12 cellular contexts compared by ENCODE assay signal in the genomic region with DNA sequence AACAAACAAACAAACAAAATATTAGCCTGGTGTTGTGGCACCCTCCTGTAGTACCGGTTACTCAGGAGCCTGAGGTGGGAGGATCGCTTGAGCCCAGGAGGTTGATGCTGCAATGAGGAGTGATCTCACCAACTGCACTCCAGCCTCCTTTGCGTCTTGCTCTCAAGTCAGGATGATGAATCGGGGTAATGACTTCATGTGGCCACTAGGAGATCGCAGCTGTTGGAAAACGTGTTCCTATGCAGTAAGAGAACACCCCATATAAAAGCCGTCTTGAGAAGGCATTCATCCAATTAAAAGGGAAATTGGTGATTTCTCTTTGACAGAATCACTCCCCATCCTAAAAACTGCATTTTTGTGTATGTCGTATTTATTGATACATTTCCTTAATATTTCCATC. TPM values are rescaled to one million over a fixed set of nuclear protein-coding genes. Genes with fewer than 3 reads are reported as not detected.
DNase-seq lines count a peak whose midpoint lies in the region; ATAC-seq and TF ChIP-seq lines count a peak whose summit lies in the region.
"Had no signal": no experiment of that assay in that cellular context is flagged by ENCODE, and none has a peak within 500 bp of the region (broad histone marks: within the 10 kb centered on the region; RNA-seq: fewer than 3 reads in every experiment).

No MANE protein-coding gene starts in this region.

- H3K27me3 Mint-ChIP-seq in WTC11 (ENCODE audit: low read depth), result no peaks in the 10 kb centered on the region
- H3K27me3 Mint-ChIP-seq: activated naive CD8-positive, alpha-beta T cell; T-helper 17 cell had no signal

- H3K9me3 Mint-ChIP-seq in WTC11, result no peaks in the 10 kb centered on the region
- H3K9me3 Mint-ChIP-seq: stimulated activated effector memory CD8-positive, alpha-beta T cell treated with anti-CD3 and anti-CD28 coated beads, Interleukin-12 subunit alpha, Interleukin-12 subunit beta, amount 100 ng/mL, for 72 hours had no signal

- CTCF ChIA-PET in WTC11 (lab: Charles Lee), result interaction anchor here (1.5 kb wide), 1 partner anchor 376 kb away, joined by 3 read pairs; no protein-coding TSS in a partner anchor

- POLR2A ChIA-PET in WTC11 (lab: Charles Lee), result no interaction called here

- peak; percentile 78 for ATAC-seq in WTC11
- peak; percentile 50 for ATAC-seq in mucosa of descending colon
- ATAC-seq: gastroesophageal sphincter; stimulated activated effector memory CD8-positive, alpha-beta T cell treated with anti-CD3 and anti-CD28 coated beads, Interleukin-12 subunit alpha, Interleukin-12 subunit beta, amount 100 ng/mL, for 72 hours; T-helper 17 cell had no signal

- no peak overlapping the region for H3K4me3 Mint-ChIP-seq in WTC11
- H3K4me3 Mint-ChIP-seq: activated naive CD8-positive, alpha-beta T cell; stimulated activated effector memory CD8-positive, alpha-beta T cell treated with anti-CD3 and anti-CD28 coated beads, Interleukin-12 subunit alpha, Interleukin-12 subunit beta, amount 100 ng/mL, for 72 hours; T-helper 17 cell had no signal

- in situ Hi-C loops in G401 (cut with HindIII; ENCODE audit: low sequenced_read_pairs), result no loop called here

- no peaks in the 10 kb centered on the region for H3K36me3 ChIP-seq in mucosa of descending colon (ENCODE audit: low read depth)
- H3K36me3 ChIP-seq: gastroesophageal sphincter had no signal

- no peaks in the 10 kb centered on the region for H3K36me3 Mint-ChIP-seq in WTC11
- H3K36me3 Mint-ChIP-seq: activated naive CD8-positive, alpha-beta T cell; stimulated activated effector memory CD8-positive, alpha-beta T cell treated with anti-CD3 and anti-CD28 coated beads, Interleukin-12 subunit alpha, Interleukin-12 subunit beta, amount 100 ng/mL, for 72 hours had no signal

- no peaks in the 10 kb centered on the region for H3K4me1 Mint-ChIP-seq in WTC11
- H3K4me1 Mint-ChIP-seq: stimulated activated effector memory CD8-positive, alpha-beta T cell treated with anti-CD3 and anti-CD28 coated beads, Interleukin-12 subunit alpha, Interleukin-12 subunit beta, amount 100 ng/mL, for 72 hours; T-helper 17 cell had no signal

- no peak overlapping the region for H3K4me3 ChIP-seq in mucosa of descending colon
- H3K4me3 ChIP-seq: gastroesophageal sphincter had no signal

- peak; percentile 35; the same call in 1 of the 2 replicates for TF ChIP-seq CTCF in WTC11 (IDR thresholded peaks at IDR 0.05)
- no peak for TF ChIP-seq CTCF in mucosa of descending colon (IDR thresholded peaks at IDR 0.05)

- peak; percentile 2 for DNase-seq in G401 (ENCODE audit: low spot score)
- DNase-seq in HuH-7 (ENCODE audit: low spot score), result peak; percentile 29
- peak; percentile 34 for DNase-seq in WTC11 (ENCODE audit: low spot score)
- DNase-seq in mucosa of descending colon, result peak in 1 of 3 donors; percentile 14
- no peak for DNase-seq in GM19240 (ENCODE audit: insufficient read length, low spot score)
- DNase-seq in NCI-H1092 treated with DMSO at 0.1 percent for 48 hours (lab: John Stamatoyannopoulos, UW), result no peak
- no peak for DNase-seq in stimulated activated naive CD4-positive, alpha-beta T cell treated with Interleukin-2 at 50 U/mL for 16 hours (lab: John Stamatoyannopoulos, UW)
- DNase-seq: T-helper 17 cell had no signal

- intact Hi-C loops in mucosa of descending colon (cut with DNase I, micrococcal nuclease), result no loop called here

- no peak overlapping the region for H3K27ac Mint-ChIP-seq in WTC11
- H3K27ac Mint-ChIP-seq: activated naive CD8-positive, alpha-beta T cell; stimulated activated effector memory CD8-positive, alpha-beta T cell treated with anti-CD3 and anti-CD28 coated beads, Interleukin-12 subunit alpha, Interleukin-12 subunit beta, amount 100 ng/mL, for 72 hours; T-helper 17 cell had no signal

- H3K9me3 ChIP-seq in mucosa of descending colon, result no peaks in the 10 kb centered on the region
- H3K9me3 ChIP-seq: gastroesophageal sphincter had no signal

- H3K4me1 ChIP-seq in mucosa of descending colon (ENCODE audit: low read depth), result no peaks in the 10 kb centered on the region
- H3K4me1 ChIP-seq: gastroesophageal sphincter had no signal

TF ChIP-seq in WTC11, 78 proteins besides CTCF, POLR2A, EP300 and RAD21 (continues in another document):
- TF ChIP-seq ZNF317 (CRISPR knock-in tag; IDR thresholded peaks at IDR 0.05; ENCODE audit: borderline replicate concordance, low read depth) (no peak), SMAD4 (CRISPR knock-in tag; IDR thresholded peaks at IDR 0.05) (no peak), ZBTB43 (CRISPR knock-in tag; IDR thresholded peaks at IDR 0.05) (no peak), ELF4 (CRISPR knock-in tag; IDR thresholded peaks at IDR 0.05; ENCODE audit: low read depth) (no peak), NFE2L1 (CRISPR knock-in tag; IDR thresholded peaks at IDR 0.05) (no peak)
- TF ChIP-seq, protein P1, sequence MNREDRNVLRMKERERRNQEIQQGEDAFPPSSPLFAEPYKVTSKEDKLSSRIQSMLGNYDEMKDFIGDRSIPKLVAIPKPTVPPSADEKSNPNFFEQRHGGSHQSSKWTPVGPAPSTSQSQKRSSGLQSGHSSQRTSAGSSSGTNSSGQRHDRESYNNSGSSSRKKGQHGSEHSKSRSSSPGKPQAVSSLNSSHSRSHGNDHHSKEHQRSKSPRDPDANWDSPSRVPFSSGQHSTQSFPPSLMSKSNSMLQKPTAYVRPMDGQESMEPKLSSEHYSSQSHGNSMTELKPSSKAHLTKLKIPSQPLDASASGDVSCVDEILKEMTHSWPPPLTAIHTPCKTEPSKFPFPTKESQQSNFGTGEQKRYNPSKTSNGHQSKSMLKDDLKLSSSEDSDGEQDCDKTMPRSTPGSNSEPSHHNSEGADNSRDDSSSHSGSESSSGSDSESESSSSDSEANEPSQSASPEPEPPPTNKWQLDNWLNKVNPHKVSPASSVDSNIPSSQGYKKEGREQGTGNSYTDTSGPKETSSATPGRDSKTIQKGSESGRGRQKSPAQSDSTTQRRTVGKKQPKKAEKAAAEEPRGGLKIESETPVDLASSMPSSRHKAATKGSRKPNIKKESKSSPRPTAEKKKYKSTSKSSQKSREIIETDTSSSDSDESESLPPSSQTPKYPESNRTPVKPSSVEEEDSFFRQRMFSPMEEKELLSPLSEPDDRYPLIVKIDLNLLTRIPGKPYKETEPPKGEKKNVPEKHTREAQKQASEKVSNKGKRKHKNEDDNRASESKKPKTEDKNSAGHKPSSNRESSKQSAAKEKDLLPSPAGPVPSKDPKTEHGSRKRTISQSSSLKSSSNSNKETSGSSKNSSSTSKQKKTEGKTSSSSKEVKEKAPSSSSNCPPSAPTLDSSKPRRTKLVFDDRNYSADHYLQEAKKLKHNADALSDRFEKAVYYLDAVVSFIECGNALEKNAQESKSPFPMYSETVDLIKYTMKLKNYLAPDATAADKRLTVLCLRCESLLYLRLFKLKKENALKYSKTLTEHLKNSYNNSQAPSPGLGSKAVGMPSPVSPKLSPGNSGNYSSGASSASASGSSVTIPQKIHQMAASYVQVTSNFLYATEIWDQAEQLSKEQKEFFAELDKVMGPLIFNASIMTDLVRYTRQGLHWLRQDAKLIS (CRISPR knock-in tag; IDR thresholded peaks at IDR 0.05; ENCODE audit: borderline replicate concordance), result no peak
- TF ChIP-seq, protein P2, sequence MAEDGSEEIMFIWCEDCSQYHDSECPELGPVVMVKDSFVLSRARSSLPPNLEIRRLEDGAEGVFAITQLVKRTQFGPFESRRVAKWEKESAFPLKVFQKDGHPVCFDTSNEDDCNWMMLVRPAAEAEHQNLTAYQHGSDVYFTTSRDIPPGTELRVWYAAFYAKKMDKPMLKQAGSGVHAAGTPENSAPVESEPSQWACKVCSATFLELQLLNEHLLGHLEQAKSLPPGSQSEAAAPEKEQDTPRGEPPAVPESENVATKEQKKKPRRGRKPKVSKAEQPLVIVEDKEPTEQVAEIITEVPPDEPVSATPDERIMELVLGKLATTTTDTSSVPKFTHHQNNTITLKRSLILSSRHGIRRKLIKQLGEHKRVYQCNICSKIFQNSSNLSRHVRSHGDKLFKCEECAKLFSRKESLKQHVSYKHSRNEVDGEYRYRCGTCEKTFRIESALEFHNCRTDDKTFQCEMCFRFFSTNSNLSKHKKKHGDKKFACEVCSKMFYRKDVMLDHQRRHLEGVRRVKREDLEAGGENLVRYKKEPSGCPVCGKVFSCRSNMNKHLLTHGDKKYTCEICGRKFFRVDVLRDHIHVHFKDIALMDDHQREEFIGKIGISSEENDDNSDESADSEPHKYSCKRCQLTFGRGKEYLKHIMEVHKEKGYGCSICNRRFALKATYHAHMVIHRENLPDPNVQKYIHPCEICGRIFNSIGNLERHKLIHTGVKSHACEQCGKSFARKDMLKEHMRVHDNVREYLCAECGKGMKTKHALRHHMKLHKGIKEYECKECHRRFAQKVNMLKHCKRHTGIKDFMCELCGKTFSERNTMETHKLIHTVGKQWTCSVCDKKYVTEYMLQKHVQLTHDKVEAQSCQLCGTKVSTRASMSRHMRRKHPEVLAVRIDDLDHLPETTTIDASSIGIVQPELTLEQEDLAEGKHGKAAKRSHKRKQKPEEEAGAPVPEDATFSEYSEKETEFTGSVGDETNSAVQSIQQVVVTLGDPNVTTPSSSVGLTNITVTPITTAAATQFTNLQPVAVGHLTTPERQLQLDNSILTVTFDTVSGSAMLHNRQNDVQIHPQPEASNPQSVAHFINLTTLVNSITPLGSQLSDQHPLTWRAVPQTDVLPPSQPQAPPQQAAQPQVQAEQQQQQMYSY (CRISPR knock-in tag; IDR thresholded peaks at IDR 0.05), result no peak

RNA-seq across cellular contexts. Expression of gene CCNB3, which starts 6.9 kb away (rescaled TPM):
- not detected in 2 replicates for total RNA-seq in G401 (2014; rRNA removed; shearing (Covaris generic))
- total RNA-seq in WTC11 (2021), result 0.13 to 0.85 TPM (median 0.34 TPM) in 3 replicates
- 1 to 10 TPM in 1 of 3 donors, under 1 TPM in 2; 0.60 to 1.8 (median 0.80) TPM for total RNA-seq in mucosa of descending colon

RNA-seq across cellular contexts. Expression of gene AKAP4, which starts 10.7 kb away (rescaled TPM):
- total RNA-seq in G401 (2014; rRNA removed; shearing (Covaris generic)), result not detected in 2 replicates
- not detected in 3 replicates for total RNA-seq in WTC11 (2021)
- total RNA-seq in mucosa of descending colon, result not detected
- total RNA-seq: gastroesophageal sphincter, osteocyte, T-helper 17 cell had no signal

Comparison
In these comparisons a context has a peak if more than half of its experiments do, and no peak if none do; other contexts are left out.
1. DNase-seq: peak in G401 (single experiment), HuH-7 (single experiment) and WTC11 (single experiment); none in GM19240 (single experiment), NCI-H1092 treated with DMSO at 0.1 percent for 48 hours (single experiment) and stimulated activated naive CD4-positive, alpha-beta T cell treated with Interleukin-2 at 50 U/mL for 16 hours (single experiment).